ENCODE assay signal across 8 cellular contexts in genomic region chr16:57735755-57736418, GRCh38. TPM values are rescaled to one million over a fixed set of nuclear protein-coding genes. Genes with fewer than 3 reads are reported as not detected.
A peak's percentile ranks its signal among the peaks of the same experiment; 100 is the strongest.
DNase-seq lines count a peak whose midpoint lies in the region; ATAC-seq and TF ChIP-seq lines count a peak whose summit lies in the region.

KATNB1 (plus strand) TSS chr16:57735770; CDS start chr16:57737244, 1,474 bp downstream.

- no peaks in the 10 kb centered on the region for H4K20me1 ChIP-seq in MM.1S (ENCODE audit: insufficient read depth, low read length)

- H3F3A ChIP-seq in MM.1S (ENCODE audit: insufficient read depth, low read length), result no peaks in the 10 kb centered on the region

- peak within 1 kb of the TSS; percentile 95 for H2AFZ ChIP-seq in MM.1S (ENCODE audit: low read length)

- peaks cover 18% of the 10 kb centered on the region for H3K36me3 Mint-ChIP-seq in central memory CD8-positive, alpha-beta T cell (ENCODE audit: insufficient read depth)

- peak; percentile 26 for ATAC-seq in central memory CD8-positive, alpha-beta T cell (replicated peaks; ENCODE audit: extremely low read depth, poor library complexity, severe bottlenecking)
- ATAC-seq in lung (ENCODE audit: insufficient read depth, low FRiP score) (no peak), upper lobe of left lung (ENCODE audit: low FRiP score in 2 of 2) (peak in 1 of 2 donors; percentile 39)

- 1% methylated on average over 32 to 35 of the region's 35 CpGs for WGBS in lung, 2 donors
- whole genome bisulfite sequencing in upper lobe of left lung, 2 donors, result 2% methylated on average over 27 to 35 of the region's 35 CpGs

- no peaks in the 10 kb centered on the region for H3K9me2 ChIP-seq in MM.1S (replicated peaks; ENCODE audit: insufficient read depth, low read length)

- peak; percentile 42 for DNase-seq in NCI-H2171 treated with DMSO at 0.1 percent for 48 hours (lab: John Stamatoyannopoulos, UW)
- DNase-seq in NCI-H2171 (lab: John Stamatoyannopoulos, UW), result no peak
- no peak for DNase-seq in MM.1S
- no peak for DNase-seq in central memory CD8-positive, alpha-beta T cell (ENCODE audit: low spot score in 2 of 2)
- no peak for DNase-seq in lung (ENCODE audit: low spot score)
- no peak for DNase-seq in upper lobe of left lung
- no peak for DNase-seq in NCI-H2107 treated with DMSO at 0.1 percent for 48 hours (lab: John Stamatoyannopoulos, UW; ENCODE audit: unreplicated experiment)
- no peak for DNase-seq in activated effector memory CD4-positive, alpha-beta T cell treated with Interleukin-2 at 50 U/mL for 16 hours

- H3K79me2 ChIP-seq in MM.1S (ENCODE audit: low read length), result peaks cover 8% of the 10 kb centered on the region; the same call in 1 of the 2 replicates

- H3K4me1 Mint-ChIP-seq in central memory CD8-positive, alpha-beta T cell, result peaks cover 20% of the 10 kb centered on the region

- H3K36me3 ChIP-seq in MM.1S (replicated peaks; ENCODE audit: insufficient read depth, low read length), result no peaks in the 10 kb centered on the region
- peaks cover 0 to 4% of the 10 kb centered on the region in 2 donors for H3K36me3 ChIP-seq in lung (ENCODE audit: control insufficient read depth in 2 of 2, insufficient read depth in 2 of 2, low read length in 2 of 2)
- H3K36me3 ChIP-seq in upper lobe of left lung, result no peaks in the 10 kb centered on the region

- H3K27ac ChIP-seq in MM.1S (ENCODE audit: low read length), result peak within 1 kb of the TSS; percentile 51; the same call in 1 of the 2 replicates
- H3K27ac ChIP-seq in lung (ENCODE audit: low read depth in 1 of 2, low read length in 1 of 2), result peak within 1 kb of the TSS; percentile 80 to 91
- H3K27ac ChIP-seq in upper lobe of left lung, result peak within 1 kb of the TSS; percentile 83 to 91 (median 89)

- H3K9ac ChIP-seq in MM.1S (ENCODE audit: low read length), result peak within 1 kb of the TSS; percentile 87

- H3K4me3 ChIP-seq in MM.1S (ENCODE audit: low read length), result peak within 1 kb of the TSS; percentile 90
- H3K4me3 ChIP-seq in lung, result peak within 1 kb of the TSS; percentile 82
- H3K4me3 ChIP-seq in upper lobe of left lung, result peak within 1 kb of the TSS; percentile 72 to 97 (median 88)

- TF ChIP-seq POLR2A in upper lobe of left lung (IDR thresholded peaks at IDR 0.05), result peak in 1 of 4 donors; percentile 24

- peak within 1 kb of the TSS; percentile 97 for H3K4me2 ChIP-seq in MM.1S (ENCODE audit: low read depth, low read length)

- no peaks in the 10 kb centered on the region for H3K27me3 Mint-ChIP-seq in central memory CD8-positive, alpha-beta T cell

- TF ChIP-seq CTCF in MM.1S (IDR thresholded peaks at IDR 0.05; ENCODE audit: low read length) (no peak), lung (IDR thresholded peaks at IDR 0.05; ENCODE audit: control extremely low read depth, extremely low read depth) (no peak), upper lobe of left lung (IDR thresholded peaks at IDR 0.05) (no peak)

- no peaks in the 10 kb centered on the region for H3K9me3 ChIP-seq in MM.1S (replicated peaks; ENCODE audit: insufficient read depth, low read length)
- no peaks in the 10 kb centered on the region for H3K9me3 ChIP-seq in lung (ENCODE audit: control insufficient read depth in 2 of 2, insufficient read depth in 1 of 2, low read length in 1 of 2)
- no peaks in the 10 kb centered on the region for H3K9me3 ChIP-seq in upper lobe of left lung

- TF ChIP-seq EP300 in upper lobe of left lung (IDR thresholded peaks at IDR 0.05), result no peak

- no peaks in the 10 kb centered on the region for H3K27me3 ChIP-seq in MM.1S (replicated peaks; ENCODE audit: insufficient read depth, low read length)
- H3K27me3 ChIP-seq in lung (ENCODE audit: control insufficient read depth, insufficient read depth), result no peaks in the 10 kb centered on the region
- no peaks in the 10 kb centered on the region for H3K27me3 ChIP-seq in upper lobe of left lung

- H3K4me3 Mint-ChIP-seq in central memory CD8-positive, alpha-beta T cell, result peak within 1 kb of the TSS; percentile 95

- H3K4me1 ChIP-seq in MM.1S (ENCODE audit: low read length) (no peaks in the 10 kb centered on the region), lung (ENCODE audit: control insufficient read depth in 2 of 2, insufficient read depth in 2 of 2, low read length in 2 of 2) (peaks cover 0 to 9% of the 10 kb centered on the region in 2 donors), upper lobe of left lung (peaks cover 13 to 25% (median 20%) of the 10 kb centered on the region in 4 donors)

- no peaks in the 10 kb centered on the region for H3K9me3 Mint-ChIP-seq in central memory CD8-positive, alpha-beta T cell

- peak within 1 kb of the TSS; percentile 91 for H3K27ac Mint-ChIP-seq in central memory CD8-positive, alpha-beta T cell (ENCODE audit: low read depth)

RNA-seq across cellular contexts. Expression of gene KATNB1, which starts in this region (rescaled TPM):
- total RNA-seq in lung, result 10 to 100 TPM; 14.9 to 39.3 TPM
- polyA plus RNA-seq in lung, result 10 to 100 TPM; 15.2 to 25.0 TPM
- total RNA-seq in upper lobe of left lung, result 10 to 100 TPM; 19.6 to 26.6 (median 21.5) TPM
